In the genomic region with DNA sequence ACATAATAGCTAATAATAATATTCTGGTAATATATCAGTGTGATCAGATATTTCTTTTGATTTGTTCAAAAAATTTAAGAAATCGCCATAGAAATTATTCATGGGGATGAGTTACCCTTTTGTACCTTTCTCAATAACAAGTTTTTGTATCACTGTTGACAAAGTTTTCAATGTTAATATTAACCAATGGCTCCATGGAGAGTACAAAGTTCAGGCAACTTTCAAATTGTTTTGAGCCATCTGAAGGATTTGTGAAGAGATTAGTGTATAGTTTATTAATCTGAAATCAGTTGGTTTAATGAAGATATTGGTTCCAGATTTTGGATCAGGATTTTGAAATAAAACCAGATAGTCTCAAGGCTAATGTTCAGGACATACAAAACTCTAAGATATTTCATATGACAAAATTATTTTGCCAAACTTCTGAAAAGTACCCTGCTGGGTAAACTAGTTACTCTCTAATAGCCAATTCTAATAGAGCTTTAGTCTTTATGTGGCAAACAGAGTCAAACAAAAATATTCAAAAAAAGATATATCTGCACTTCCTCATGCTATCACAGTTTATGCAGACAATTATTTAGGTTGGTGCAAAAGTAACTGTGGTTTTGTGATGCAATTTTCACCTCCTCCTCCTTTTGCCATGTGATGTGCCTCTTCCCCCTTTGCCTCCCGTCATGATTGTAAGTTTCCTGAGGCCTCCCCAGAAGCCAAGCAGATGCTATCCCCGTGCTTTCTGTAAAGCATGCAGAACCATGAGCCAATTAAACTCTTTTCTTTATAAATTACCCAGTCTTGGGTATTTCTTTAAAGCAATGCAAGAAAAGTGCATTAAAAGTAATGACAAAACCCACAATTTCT, we compare ENCODE assay signal across 28 cellular contexts.
"Had no signal": no experiment of that assay in that cellular context is flagged by ENCODE, and none has a peak within 500 bp of the region (broad histone marks: within the 10 kb centered on the region; RNA-seq: fewer than 3 reads in every experiment).

No MANE protein-coding gene starts in this region.

- H3K9me3 ChIP-seq: adrenal gland, breast epithelium had no signal

- H3K27me3 ChIP-seq: adrenal gland, breast epithelium had no signal

- H3K27ac ChIP-seq: adrenal gland, breast epithelium had no signal

- H3K36me3 Mint-ChIP-seq: activated CD8-positive, alpha-beta memory T cell treated with anti-CD3 and anti-CD28 coated beads, Interleukin-2, amount 10 ng/mL, durations not matched to agents 7 days and 5 days; activated naive CD8-positive, alpha-beta T cell treated with anti-CD3 and anti-CD28 coated beads, Interleukin-2, amount 10 ng/mL, durations not matched to agents 7 days and 5 days; IgD-negative memory B cell had no signal

- H3K4me1 ChIP-seq: adrenal gland, breast epithelium had no signal

- H3K4me3 ChIP-seq: adrenal gland, breast epithelium had no signal

- DNase-seq: activated B cell treated with CpG ODN at 0.5 μM for 24 hours; activated CD4-positive, alpha-beta T cell treated with anti-CD3 and anti-CD28 coated beads for 1 hour; activated CD4-positive, alpha-beta T cell treated with anti-CD3 and anti-CD28 coated beads, Interleukin-2, amount 10 ng/mL, durations not matched to agents 24 days and 14 days; activated CD4-positive, alpha-beta T cell treated with anti-CD3 and anti-CD28 coated beads, Interleukin-2, amount 50 U/mL, for 48 hours; activated CD8-positive, alpha-beta memory T cell treated with anti-CD3 and anti-CD28 coated beads, Interleukin-2, amount 10 ng/mL, durations not matched to agents 7 days and 5 days; activated naive CD4-positive, alpha-beta T cell treated with anti-CD3 and anti-CD28 coated beads, Interleukin-2, amount 50 U/mL, for 16 hours; activated naive CD8-positive, alpha-beta T cell treated with anti-CD3 and anti-CD28 coated beads, Interleukin-2, amount 10 ng/mL, durations not matched to agents 7 days and 5 days; activated T-cell treated with anti-CD3 and anti-CD28 coated beads, Interleukin-2, amount 50 U/mL, for 48 hours; adrenal gland; anterior cingulate cortex; caudate nucleus; KG1; NCI-H1048; NCI-H1417 treated with DMSO at 0.1 percent for 48 hours; NCI-H1694; NCI-H2029; NCI-H2107; NCI-H2171 treated with DMSO at 0.1 percent for 48 hours; NCI-H226; NCI-H526; NCI-H82; PC-3; SHP77 treated with DMSO at 0.1 percent for 48 hours; T-helper 17 cell; T-helper 9 cell had no signal

- H3K9me3 Mint-ChIP-seq: activated B cell treated with CpG ODN at 0.5 μM for 24 hours; activated CD4-positive, alpha-beta T cell treated with anti-CD3 and anti-CD28 coated beads, Interleukin-2, amount 10 ng/mL, durations not matched to agents 24 days and 14 days; activated naive CD8-positive, alpha-beta T cell treated with anti-CD3 and anti-CD28 coated beads, Interleukin-2, amount 10 ng/mL, durations not matched to agents 7 days and 5 days had no signal

- H3K36me3 ChIP-seq: adrenal gland, breast epithelium had no signal

- H3K4me3 Mint-ChIP-seq: activated B cell treated with CpG ODN at 0.5 μM for 24 hours; activated CD4-positive, alpha-beta T cell treated with anti-CD3 and anti-CD28 coated beads, Interleukin-2, amount 10 ng/mL, durations not matched to agents 24 days and 14 days; activated CD8-positive, alpha-beta memory T cell treated with anti-CD3 and anti-CD28 coated beads, Interleukin-2, amount 10 ng/mL, durations not matched to agents 7 days and 5 days; activated naive CD8-positive, alpha-beta T cell treated with anti-CD3 and anti-CD28 coated beads, Interleukin-2, amount 10 ng/mL, durations not matched to agents 7 days and 5 days; IgD-negative memory B cell; T-helper 17 cell had no signal

- H3K27ac Mint-ChIP-seq: activated B cell treated with CpG ODN at 0.5 μM for 24 hours; activated CD4-positive, alpha-beta T cell treated with anti-CD3 and anti-CD28 coated beads, Interleukin-2, amount 10 ng/mL, durations not matched to agents 24 days and 14 days; activated CD8-positive, alpha-beta memory T cell treated with anti-CD3 and anti-CD28 coated beads, Interleukin-2, amount 10 ng/mL, durations not matched to agents 7 days and 5 days; activated naive CD8-positive, alpha-beta T cell treated with anti-CD3 and anti-CD28 coated beads, Interleukin-2, amount 10 ng/mL, durations not matched to agents 7 days and 5 days; activated T-helper 2 cell treated with anti-CD3 and anti-CD28 coated beads, Interferon-gamma antibody, Interleukin-2, Interleukin-4, amounts not matched to agents 10 μg/mL and 5 μg/mL and 100 μg/mL, durations not matched to agents 14 hours and 24 hours and 36 hours; IgD-negative memory B cell; T-helper 17 cell had no signal

- H3K27me3 Mint-ChIP-seq: activated B cell treated with CpG ODN at 0.5 μM for 24 hours; activated CD4-positive, alpha-beta T cell treated with anti-CD3 and anti-CD28 coated beads, Interleukin-2, amount 10 ng/mL, durations not matched to agents 24 days and 14 days; activated CD8-positive, alpha-beta memory T cell treated with anti-CD3 and anti-CD28 coated beads, Interleukin-2, amount 10 ng/mL, durations not matched to agents 7 days and 5 days; activated naive CD8-positive, alpha-beta T cell treated with anti-CD3 and anti-CD28 coated beads, Interleukin-2, amount 10 ng/mL, durations not matched to agents 7 days and 5 days; IgD-negative memory B cell; T-helper 17 cell had no signal

- H3K4me1 Mint-ChIP-seq: activated B cell treated with CpG ODN at 0.5 μM for 24 hours; activated CD4-positive, alpha-beta T cell treated with anti-CD3 and anti-CD28 coated beads, Interleukin-2, amount 10 ng/mL, durations not matched to agents 24 days and 14 days; activated CD8-positive, alpha-beta memory T cell treated with anti-CD3 and anti-CD28 coated beads, Interleukin-2, amount 10 ng/mL, durations not matched to agents 7 days and 5 days; activated naive CD8-positive, alpha-beta T cell treated with anti-CD3 and anti-CD28 coated beads, Interleukin-2, amount 10 ng/mL, durations not matched to agents 7 days and 5 days; IgD-negative memory B cell; T-helper 17 cell had no signal

- ATAC-seq: activated CD8-positive, alpha-beta memory T cell treated with anti-CD3 and anti-CD28 coated beads, Interleukin-2, amount 10 ng/mL, durations not matched to agents 7 days and 5 days; PC-3; T-helper 17 cell had no signal
